1 cellular context compared by ENCODE assay signal in the genomic region with DNA sequence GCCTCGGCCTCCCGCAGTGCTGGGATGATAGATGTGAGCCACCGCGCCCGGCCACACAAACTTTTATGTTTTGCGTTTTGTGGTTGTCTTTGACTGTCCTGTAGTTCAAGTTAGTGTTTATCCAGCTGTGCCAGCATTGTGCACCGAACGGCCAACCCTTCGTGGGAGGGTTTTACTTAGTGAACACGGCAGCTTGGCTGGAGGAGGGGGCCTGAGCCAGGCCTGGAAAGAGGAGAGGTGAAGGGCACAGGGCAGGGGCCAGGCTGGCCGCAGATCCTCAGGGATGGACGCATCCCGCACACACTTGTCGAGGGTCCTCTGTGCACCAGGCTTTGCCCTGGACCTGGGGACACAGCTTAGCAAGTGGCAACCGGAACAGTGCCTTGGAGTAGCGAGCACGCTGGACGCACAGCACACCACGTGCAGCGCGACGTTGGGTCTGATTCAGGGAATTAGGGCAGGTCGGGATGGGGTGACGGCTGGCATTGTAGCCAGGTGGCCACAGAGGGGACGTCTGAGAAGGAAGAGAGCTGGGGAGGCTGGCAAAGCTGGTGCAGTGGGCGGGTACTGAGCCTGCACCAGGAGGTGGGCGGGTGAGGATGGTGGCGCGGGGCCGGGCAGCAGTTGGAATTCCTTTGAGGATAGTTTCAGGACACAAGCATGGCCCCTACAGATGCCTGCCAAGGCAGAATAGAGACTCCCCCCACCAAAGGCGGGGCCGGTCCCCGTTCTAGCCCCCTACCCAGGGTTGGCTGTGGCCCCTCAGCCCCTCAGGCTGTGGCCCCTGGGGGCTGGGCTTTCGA.
TF ChIP-seq lines count a peak whose summit lies in the region.

No MANE protein-coding gene starts in this region.

TF ChIP-seq in IMR-90, 13 proteins besides CTCF, POLR2A, EP300 and RAD21:
- TF ChIP-seq, protein P1, sequence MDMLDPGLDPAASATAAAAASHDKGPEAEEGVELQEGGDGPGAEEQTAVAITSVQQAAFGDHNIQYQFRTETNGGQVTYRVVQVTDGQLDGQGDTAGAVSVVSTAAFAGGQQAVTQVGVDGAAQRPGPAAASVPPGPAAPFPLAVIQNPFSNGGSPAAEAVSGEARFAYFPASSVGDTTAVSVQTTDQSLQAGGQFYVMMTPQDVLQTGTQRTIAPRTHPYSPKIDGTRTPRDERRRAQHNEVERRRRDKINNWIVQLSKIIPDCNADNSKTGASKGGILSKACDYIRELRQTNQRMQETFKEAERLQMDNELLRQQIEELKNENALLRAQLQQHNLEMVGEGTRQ (IDR thresholded peaks at IDR 0.05; ENCODE audit: low read depth, low read length): no peak
- no peak for TF ChIP-seq RCOR1 (IDR thresholded peaks at IDR 0.05; ENCODE audit: insufficient replicate concordance, low read length)
- no peak for TF ChIP-seq FOS (IDR thresholded peaks at IDR 0.05; ENCODE audit: low read depth, low read length)
- no peak for TF ChIP-seq CEBPB (IDR thresholded peaks at IDR 0.05; ENCODE audit: low read depth, low read length)
- TF ChIP-seq CHD1 (IDR thresholded peaks at IDR 0.05; ENCODE audit: low read depth, low read length): no peak
- no peak for TF ChIP-seq MXI1 (IDR thresholded peaks at IDR 0.05; ENCODE audit: borderline replicate concordance, low read depth, low read length)
- no peak for TF ChIP-seq MAZ (IDR thresholded peaks at IDR 0.05; ENCODE audit: borderline replicate concordance, low read depth, low read length)
- no peak for TF ChIP-seq SMC3 (IDR thresholded peaks at IDR 0.05; ENCODE audit: low read depth, low read length)
- TF ChIP-seq BHLHE40 (IDR thresholded peaks at IDR 0.05; ENCODE audit: low read depth, low read length): no peak
- TF ChIP-seq MAFK (IDR thresholded peaks at IDR 0.05; ENCODE audit: low read depth, low read length): no peak
- TF ChIP-seq NFE2L2 (IDR thresholded peaks at IDR 0.05; ENCODE audit: low read depth, low read length): no peak
- TF ChIP-seq RFX5 (IDR thresholded peaks at IDR 0.05; ENCODE audit: low read depth, low read length): no peak
- TF ChIP-seq, protein P2, sequence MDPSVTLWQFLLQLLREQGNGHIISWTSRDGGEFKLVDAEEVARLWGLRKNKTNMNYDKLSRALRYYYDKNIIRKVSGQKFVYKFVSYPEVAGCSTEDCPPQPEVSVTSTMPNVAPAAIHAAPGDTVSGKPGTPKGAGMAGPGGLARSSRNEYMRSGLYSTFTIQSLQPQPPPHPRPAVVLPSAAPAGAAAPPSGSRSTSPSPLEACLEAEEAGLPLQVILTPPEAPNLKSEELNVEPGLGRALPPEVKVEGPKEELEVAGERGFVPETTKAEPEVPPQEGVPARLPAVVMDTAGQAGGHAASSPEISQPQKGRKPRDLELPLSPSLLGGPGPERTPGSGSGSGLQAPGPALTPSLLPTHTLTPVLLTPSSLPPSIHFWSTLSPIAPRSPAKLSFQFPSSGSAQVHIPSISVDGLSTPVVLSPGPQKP (IDR thresholded peaks at IDR 0.05; ENCODE audit: borderline replicate concordance, low read depth, low read length): no peak
